1 cellular context compared by ENCODE assay signal in the genomic region with DNA sequence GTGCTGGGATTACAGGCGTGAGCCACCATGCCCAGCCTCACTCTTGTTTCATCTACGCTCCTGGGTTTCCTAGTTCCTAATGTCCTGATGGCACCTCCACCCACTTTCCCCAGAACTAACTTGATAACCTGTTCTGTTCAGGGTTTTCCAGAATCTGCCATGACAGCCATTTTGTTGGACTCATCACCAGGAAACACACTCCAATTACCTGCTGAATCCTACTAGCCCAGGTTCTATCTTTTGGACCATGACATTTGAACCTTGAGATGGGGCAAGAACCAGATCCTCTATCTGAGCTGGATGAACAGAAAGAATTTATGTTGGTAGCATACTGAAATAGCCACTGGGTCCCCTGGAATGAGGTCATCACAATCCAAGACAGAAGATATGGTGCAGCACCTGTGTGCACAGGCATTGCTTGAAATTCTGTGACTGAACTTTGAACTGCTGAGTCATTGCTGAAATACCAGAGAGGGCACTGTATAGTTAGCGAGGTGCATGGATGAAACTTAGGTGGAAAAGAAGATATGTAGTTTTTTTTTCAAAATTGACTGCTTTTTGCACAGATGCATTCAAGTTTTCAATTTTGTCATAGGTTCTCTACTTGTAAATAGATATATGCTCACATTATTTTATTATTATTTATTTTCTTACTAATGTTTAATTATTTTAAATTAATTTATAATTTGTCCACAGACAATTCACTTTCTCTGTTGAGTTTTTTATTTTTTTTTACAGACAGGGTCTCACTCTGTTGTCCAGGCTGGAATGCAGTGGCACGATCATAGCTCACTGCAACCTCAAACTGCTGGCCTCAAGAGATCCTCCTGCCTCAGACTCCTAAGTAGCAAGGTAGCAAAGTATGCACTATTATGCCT.
A peak's percentile ranks its signal among the peaks of the same experiment; 100 is the strongest.
TF ChIP-seq lines count a peak whose summit lies in the region.

No MANE protein-coding gene starts in this region.

TF ChIP-seq in GM12878, 131 proteins besides CTCF, POLR2A, EP300 and RAD21 (continued from another document):
- TF ChIP-seq ZNF687 (IDR thresholded peaks at IDR 0.05) (no peak), DPF2 (IDR thresholded peaks at IDR 0.05) (0 out of 2 replicates have a peak, but pooled peaks have one; percentile 61), MAX (IDR thresholded peaks at IDR 0.05; ENCODE audit: low read depth, low read length) (no peak), CREM (IDR thresholded peaks at IDR 0.05; ENCODE audit: low read depth) (peak; percentile 41; the same call in 1 of the 2 replicates), NR2C1 (IDR thresholded peaks at IDR 0.05) (peak; percentile 69), TCF3 (IDR thresholded peaks at IDR 0.05; ENCODE audit: borderline replicate concordance, insufficient read depth, low read depth, low read length) (no peak), RAD51 (IDR thresholded peaks at IDR 0.05) (no peak), MLLT1 (IDR thresholded peaks at IDR 0.05) (no peak), IRF4 (IDR thresholded peaks at IDR 0.05; ENCODE audit: low read depth, low read length) (0 out of 2 replicates have a peak, but pooled peaks have one; percentile 38), JUNB (IDR thresholded peaks at IDR 0.05) (peak; percentile 89), RUNX3 (IDR thresholded peaks at IDR 0.05; ENCODE audit: low read length) (peak; percentile 31; the same call in 1 of the 2 replicates), MEF2A (IDR thresholded peaks at IDR 0.05; ENCODE audit: insufficient read depth, low read depth, low read length) (peak; percentile 38; the same call in 1 of the 2 replicates), IRF5 (IDR thresholded peaks at IDR 0.05; ENCODE audit: borderline replicate concordance) (no peak), CHD1 (IDR thresholded peaks at IDR 0.05; ENCODE audit: low read depth, low read length) (no peak), SREBF2 (IDR thresholded peaks at IDR 0.05; ENCODE audit: low read length) (no peak), ZBED1 (IDR thresholded peaks at IDR 0.05; ENCODE audit: borderline replicate concordance) (no peak), ATF7 (IDR thresholded peaks at IDR 0.05; ENCODE audit: low read depth) (peak; percentile 90), BCL11A (IDR thresholded peaks at IDR 0.05; ENCODE audit: low read depth, low read length) (peak; percentile 28; the same call in 1 of the 2 replicates), MTA2 (IDR thresholded peaks at IDR 0.05; ENCODE audit: low read depth) (peak; percentile 12; the same call in 1 of the 2 replicates), ETV6 (conservative IDR thresholded peaks at IDR 0.05 in 1 of 2, IDR thresholded peaks at IDR 0.05 in 1 of 2; ENCODE audit: borderline replicate concordance in 1 of 2, low read depth in 1 of 2) (0 out of 4 replicates have a peak, but pooled peaks of 1 of the 2 experiments have one; percentile 25), ZBTB4 (CRISPR knock-in tag; IDR thresholded peaks at IDR 0.05) (no peak), FOXM1 (IDR thresholded peaks at IDR 0.05; ENCODE audit: low read depth, low read length) (no peak), RBBP5 (conservative IDR thresholded peaks at IDR 0.05) (no peak), IKZF1 (conservative IDR thresholded peaks at IDR 0.05) (peak; percentile 30; the same call in 1 of the 2 replicates), BACH1 (IDR thresholded peaks at IDR 0.05; ENCODE audit: borderline replicate concordance) (peak; percentile 48; the same call in 1 of the 2 replicates), POLR2AphosphoS5 (IDR thresholded peaks at IDR 0.05; ENCODE audit: low read length) (no peak), ZNF384 (IDR thresholded peaks at IDR 0.05; ENCODE audit: borderline replicate concordance, low read depth, low read length) (no peak), BRCA1 (IDR thresholded peaks at IDR 0.05; ENCODE audit: low read depth, low read length) (no peak), SMARCA5 (IDR thresholded peaks at IDR 0.05) (no peak), ZSCAN29 (IDR thresholded peaks at IDR 0.05) (no peak)
- TF ChIP-seq, protein P1, sequence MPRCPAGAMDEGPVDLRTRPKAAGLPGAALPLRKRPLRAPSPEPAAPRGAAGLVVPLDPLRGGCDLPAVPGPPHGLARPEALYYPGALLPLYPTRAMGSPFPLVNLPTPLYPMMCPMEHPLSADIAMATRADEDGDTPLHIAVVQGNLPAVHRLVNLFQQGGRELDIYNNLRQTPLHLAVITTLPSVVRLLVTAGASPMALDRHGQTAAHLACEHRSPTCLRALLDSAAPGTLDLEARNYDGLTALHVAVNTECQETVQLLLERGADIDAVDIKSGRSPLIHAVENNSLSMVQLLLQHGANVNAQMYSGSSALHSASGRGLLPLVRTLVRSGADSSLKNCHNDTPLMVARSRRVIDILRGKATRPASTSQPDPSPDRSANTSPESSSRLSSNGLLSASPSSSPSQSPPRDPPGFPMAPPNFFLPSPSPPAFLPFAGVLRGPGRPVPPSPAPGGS (IDR thresholded peaks at IDR 0.05; ENCODE audit: borderline replicate concordance, insufficient read depth, low read depth, low read length, poor library complexity, severe bottlenecking): no peak
- TF ChIP-seq, protein P2, sequence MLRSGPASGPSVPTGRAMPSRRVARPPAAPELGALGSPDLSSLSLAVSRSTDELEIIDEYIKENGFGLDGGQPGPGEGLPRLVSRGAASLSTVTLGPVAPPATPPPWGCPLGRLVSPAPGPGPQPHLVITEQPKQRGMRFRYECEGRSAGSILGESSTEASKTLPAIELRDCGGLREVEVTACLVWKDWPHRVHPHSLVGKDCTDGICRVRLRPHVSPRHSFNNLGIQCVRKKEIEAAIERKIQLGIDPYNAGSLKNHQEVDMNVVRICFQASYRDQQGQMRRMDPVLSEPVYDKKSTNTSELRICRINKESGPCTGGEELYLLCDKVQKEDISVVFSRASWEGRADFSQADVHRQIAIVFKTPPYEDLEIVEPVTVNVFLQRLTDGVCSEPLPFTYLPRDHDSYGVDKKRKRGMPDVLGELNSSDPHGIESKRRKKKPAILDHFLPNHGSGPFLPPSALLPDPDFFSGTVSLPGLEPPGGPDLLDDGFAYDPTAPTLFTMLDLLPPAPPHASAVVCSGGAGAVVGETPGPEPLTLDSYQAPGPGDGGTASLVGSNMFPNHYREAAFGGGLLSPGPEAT (IDR thresholded peaks at IDR 0.05; ENCODE audit: low read depth): no peak
TF ChIP-seq in GM12878: peak in this region for 17.
